1 cellular context compared by ENCODE assay signal in the genomic region with DNA sequence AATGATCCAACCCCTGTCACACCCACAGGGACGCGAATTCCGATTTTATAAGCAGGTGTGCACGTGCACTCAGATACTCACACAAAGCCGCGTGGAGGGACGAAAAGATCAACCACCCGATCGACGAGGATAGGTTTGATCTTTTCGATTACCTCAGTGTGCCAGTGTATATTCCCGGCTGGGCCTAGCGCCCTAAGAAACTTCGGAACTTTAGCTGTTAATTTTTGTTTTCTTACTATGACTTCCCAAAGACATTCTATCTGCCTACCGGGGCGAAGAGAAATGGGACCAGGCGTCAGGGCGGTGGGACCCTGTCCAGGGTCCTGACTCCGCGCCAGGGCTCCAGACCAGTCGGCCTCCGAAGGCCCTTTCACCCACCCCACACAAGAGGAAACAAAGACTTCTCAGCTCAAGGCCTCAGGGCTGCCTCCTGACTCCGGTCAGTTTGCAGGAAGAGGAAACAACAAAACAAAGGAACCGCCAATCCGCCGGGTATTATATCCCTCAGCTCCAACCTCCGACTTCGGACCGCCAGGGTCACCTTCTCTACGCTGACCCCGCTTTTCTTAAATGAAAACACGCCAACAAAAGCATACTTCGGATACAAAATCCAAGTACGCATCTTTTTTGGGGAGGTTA.
TF ChIP-seq lines count a peak whose summit lies in the region.

No MANE protein-coding gene starts in this region.

TF ChIP-seq in IMR-90, 13 proteins besides CTCF, POLR2A, EP300 and RAD21:
- no peak for TF ChIP-seq RFX5 (IDR thresholded peaks at IDR 0.05; ENCODE audit: low read depth, low read length)
- no peak for TF ChIP-seq RCOR1 (IDR thresholded peaks at IDR 0.05; ENCODE audit: insufficient replicate concordance, low read length)
- no peak for TF ChIP-seq MAZ (IDR thresholded peaks at IDR 0.05; ENCODE audit: borderline replicate concordance, low read depth, low read length)
- TF ChIP-seq MXI1 (IDR thresholded peaks at IDR 0.05; ENCODE audit: borderline replicate concordance, low read depth, low read length): no peak
- TF ChIP-seq CEBPB (IDR thresholded peaks at IDR 0.05; ENCODE audit: low read depth, low read length): no peak
- no peak for TF ChIP-seq CHD1 (IDR thresholded peaks at IDR 0.05; ENCODE audit: low read depth, low read length)
- TF ChIP-seq, protein P1, sequence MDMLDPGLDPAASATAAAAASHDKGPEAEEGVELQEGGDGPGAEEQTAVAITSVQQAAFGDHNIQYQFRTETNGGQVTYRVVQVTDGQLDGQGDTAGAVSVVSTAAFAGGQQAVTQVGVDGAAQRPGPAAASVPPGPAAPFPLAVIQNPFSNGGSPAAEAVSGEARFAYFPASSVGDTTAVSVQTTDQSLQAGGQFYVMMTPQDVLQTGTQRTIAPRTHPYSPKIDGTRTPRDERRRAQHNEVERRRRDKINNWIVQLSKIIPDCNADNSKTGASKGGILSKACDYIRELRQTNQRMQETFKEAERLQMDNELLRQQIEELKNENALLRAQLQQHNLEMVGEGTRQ (IDR thresholded peaks at IDR 0.05; ENCODE audit: low read depth, low read length): no peak
- no peak for TF ChIP-seq FOS (IDR thresholded peaks at IDR 0.05; ENCODE audit: low read depth, low read length)
- TF ChIP-seq NFE2L2 (IDR thresholded peaks at IDR 0.05; ENCODE audit: low read depth, low read length): no peak
- TF ChIP-seq, protein P2, sequence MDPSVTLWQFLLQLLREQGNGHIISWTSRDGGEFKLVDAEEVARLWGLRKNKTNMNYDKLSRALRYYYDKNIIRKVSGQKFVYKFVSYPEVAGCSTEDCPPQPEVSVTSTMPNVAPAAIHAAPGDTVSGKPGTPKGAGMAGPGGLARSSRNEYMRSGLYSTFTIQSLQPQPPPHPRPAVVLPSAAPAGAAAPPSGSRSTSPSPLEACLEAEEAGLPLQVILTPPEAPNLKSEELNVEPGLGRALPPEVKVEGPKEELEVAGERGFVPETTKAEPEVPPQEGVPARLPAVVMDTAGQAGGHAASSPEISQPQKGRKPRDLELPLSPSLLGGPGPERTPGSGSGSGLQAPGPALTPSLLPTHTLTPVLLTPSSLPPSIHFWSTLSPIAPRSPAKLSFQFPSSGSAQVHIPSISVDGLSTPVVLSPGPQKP (IDR thresholded peaks at IDR 0.05; ENCODE audit: borderline replicate concordance, low read depth, low read length): no peak
- TF ChIP-seq BHLHE40 (IDR thresholded peaks at IDR 0.05; ENCODE audit: low read depth, low read length): no peak
- TF ChIP-seq MAFK (IDR thresholded peaks at IDR 0.05; ENCODE audit: low read depth, low read length): no peak
- no peak for TF ChIP-seq SMC3 (IDR thresholded peaks at IDR 0.05; ENCODE audit: low read depth, low read length)
